8 cellular contexts compared by ENCODE assay signal in genomic region chr3:69324362-69325025, GRCh38.
A peak's percentile ranks its signal among the peaks of the same experiment; 100 is the strongest.
DNase-seq lines count a peak whose midpoint lies in the region; ATAC-seq and TF ChIP-seq lines count a peak whose summit lies in the region.

No MANE protein-coding gene starts in this region.

- peak; percentile 46 for TF ChIP-seq CTCF in GM10248 (IDR thresholded peaks at IDR 0.05; ENCODE audit: control extremely low read depth, extremely low read depth, low read depth, missing control alignments)

- no peaks in the 10 kb centered on the region for H3K36me3 ChIP-seq in naive thymus-derived CD4-positive, alpha-beta T cell (ENCODE audit: control insufficient read depth in 2 of 3, insufficient read depth in 3 of 3, low read length in 3 of 3)
- H3K36me3 ChIP-seq in aorta (ENCODE audit: control insufficient read depth in 1 of 2, insufficient read depth in 2 of 2, low read length in 1 of 2) = no peaks in the 10 kb centered on the region

- peak; percentile 58 for ATAC-seq in GM21367 (IDR thresholded peaks at IDR 0.05; ENCODE audit: unreplicated experiment)
- peak; percentile 41 for ATAC-seq in activated naive CD8-positive, alpha-beta T cell treated with anti-CD3 and anti-CD28 coated beads, Interleukin-2, amount 50 U/mL, for 24 hours
- peak; percentile 47 for ATAC-seq in naive thymus-derived CD4-positive, alpha-beta T cell
- no peak for ATAC-seq in aorta (ENCODE audit: low FRiP score)

- POLR2A ChIA-PET in GM10248 (lab: Yijun Ruan, JAX) = no interaction called here
- POLR2A ChIA-PET in naive thymus-derived CD4-positive, alpha-beta T cell (lab: Charles Lee) = no interaction called here

- H3K27me3 ChIP-seq in naive thymus-derived CD4-positive, alpha-beta T cell (ENCODE audit: control insufficient read depth in 2 of 2, insufficient read depth in 2 of 2, low read length in 2 of 2) = no peaks in the 10 kb centered on the region
- H3K27me3 ChIP-seq in aorta (ENCODE audit: control insufficient read depth in 1 of 2, insufficient read depth in 2 of 2, low read length in 1 of 2) = no peaks in the 10 kb centered on the region

- WGBS in aorta, 2 donors = 75 to 96% methylated on average over 7 of the region's 7 CpGs

- DNase-seq in GM10248 (ENCODE audit: extremely low spot score) (no peak), HS-27A (ENCODE audit: low read depth) (peak; percentile 8), aorta (no peak), NCI-H226 (no peak), NCI-H1048 (lab: John Stamatoyannopoulos, UW) (no peak)
- no peak for DNase-seq in activated naive CD8-positive, alpha-beta T cell treated with anti-CD3 and anti-CD28 coated beads, Interleukin-2, amount 50 U/mL, for 24 hours
- no peak for DNase-seq in naive thymus-derived CD4-positive, alpha-beta T cell

- H3K9me3 Mint-ChIP-seq in activated naive CD8-positive, alpha-beta T cell treated with anti-CD3 and anti-CD28 coated beads, Interleukin-2, amount 50 U/mL, for 24 hours = no peaks in the 10 kb centered on the region
- H3K9me3 Mint-ChIP-seq in naive thymus-derived CD4-positive, alpha-beta T cell = peaks cover 0 to 2% (median 0%) of the 10 kb centered on the region in 11 donors

- no peak overlapping the region for H3K4me3 Mint-ChIP-seq in activated naive CD8-positive, alpha-beta T cell treated with anti-CD3 and anti-CD28 coated beads, Interleukin-2, amount 50 U/mL, for 24 hours
- H3K4me3 Mint-ChIP-seq in naive thymus-derived CD4-positive, alpha-beta T cell = peak overlapping the region in 1 of 10 donors; percentile 41

- peaks cover 51% of the 10 kb centered on the region for H3K4me1 Mint-ChIP-seq in activated naive CD8-positive, alpha-beta T cell treated with anti-CD3 and anti-CD28 coated beads, Interleukin-2, amount 50 U/mL, for 24 hours
- H3K4me1 Mint-ChIP-seq in naive thymus-derived CD4-positive, alpha-beta T cell = peaks cover 19 to 49% (median 45%) of the 10 kb centered on the region in 7 donors

- no peak overlapping the region for H3K4me3 ChIP-seq in naive thymus-derived CD4-positive, alpha-beta T cell (ENCODE audit: low read length)
- H3K4me3 ChIP-seq in aorta (ENCODE audit: low read length in 2 of 2) = no peak overlapping the region

- intact Hi-C loops in naive thymus-derived CD4-positive, alpha-beta T cell (cut with micrococcal nuclease) = loop anchor here in 1 of 2 donors (1.0 to 10.0 kb wide), 4 partner anchors 86 to 310 kb away; partner anchors contain the start of gene EOGT
- intact Hi-C loops in aorta (cut with DNase I) = loop anchor here in 1 of 2 donors (5.0 kb wide), 2 partner anchors 48 to 88 kb away; no protein-coding TSS in a partner anchor

- H3K4me1 ChIP-seq in naive thymus-derived CD4-positive, alpha-beta T cell (ENCODE audit: control insufficient read depth in 2 of 2, insufficient read depth in 2 of 2, low read length in 2 of 2) = peaks cover 0 to 17% of the 10 kb centered on the region in 2 donors
- H3K4me1 ChIP-seq in aorta (ENCODE audit: control insufficient read depth in 1 of 2, insufficient read depth in 2 of 2, low read length in 2 of 2) = peaks cover 0 to 5% of the 10 kb centered on the region in 2 donors

- H3K9me3 ChIP-seq in naive thymus-derived CD4-positive, alpha-beta T cell (ENCODE audit: control insufficient read depth in 2 of 3, low read length in 3 of 3) = no peaks in the 10 kb centered on the region
- no peaks in the 10 kb centered on the region for H3K9me3 ChIP-seq in aorta (ENCODE audit: control insufficient read depth, low read length)

- H3K36me3 Mint-ChIP-seq in activated naive CD8-positive, alpha-beta T cell treated with anti-CD3 and anti-CD28 coated beads, Interleukin-2, amount 50 U/mL, for 24 hours (ENCODE audit: low read depth) = peaks cover 2% of the 10 kb centered on the region
- H3K36me3 Mint-ChIP-seq in naive thymus-derived CD4-positive, alpha-beta T cell = peaks cover 0 to 2% (median 0%) of the 10 kb centered on the region in 5 donors

- no peak overlapping the region for H3K27ac ChIP-seq in naive thymus-derived CD4-positive, alpha-beta T cell (ENCODE audit: low read depth, low read length)
- H3K27ac ChIP-seq in aorta (ENCODE audit: low read depth in 1 of 2, low read length in 2 of 2) = no peak overlapping the region

- CTCF ChIA-PET in GM10248 (lab: Yijun Ruan, JAX) = interaction anchor here (0.6 to 7.5 kb wide), 17 partner anchors 7 to 203 kb away, joined by 3 to 72 read pairs (median 4); no protein-coding TSS in a partner anchor
- CTCF ChIA-PET in naive thymus-derived CD4-positive, alpha-beta T cell (lab: Charles Lee) = no interaction called here

- H3K27ac Mint-ChIP-seq in activated naive CD8-positive, alpha-beta T cell treated with anti-CD3 and anti-CD28 coated beads, Interleukin-2, amount 50 U/mL, for 24 hours = peak overlapping the region; percentile 3
- peak overlapping the region in 6 of 9 donors; percentile 2 to 75 (median 66) for H3K27ac Mint-ChIP-seq in naive thymus-derived CD4-positive, alpha-beta T cell

- no peaks in the 10 kb centered on the region for H3K27me3 Mint-ChIP-seq in activated naive CD8-positive, alpha-beta T cell treated with anti-CD3 and anti-CD28 coated beads, Interleukin-2, amount 50 U/mL, for 24 hours
- no peaks in the 10 kb centered on the region for H3K27me3 Mint-ChIP-seq in naive thymus-derived CD4-positive, alpha-beta T cell
